ENCODE assay signal across 10 cellular contexts in the genomic region with DNA sequence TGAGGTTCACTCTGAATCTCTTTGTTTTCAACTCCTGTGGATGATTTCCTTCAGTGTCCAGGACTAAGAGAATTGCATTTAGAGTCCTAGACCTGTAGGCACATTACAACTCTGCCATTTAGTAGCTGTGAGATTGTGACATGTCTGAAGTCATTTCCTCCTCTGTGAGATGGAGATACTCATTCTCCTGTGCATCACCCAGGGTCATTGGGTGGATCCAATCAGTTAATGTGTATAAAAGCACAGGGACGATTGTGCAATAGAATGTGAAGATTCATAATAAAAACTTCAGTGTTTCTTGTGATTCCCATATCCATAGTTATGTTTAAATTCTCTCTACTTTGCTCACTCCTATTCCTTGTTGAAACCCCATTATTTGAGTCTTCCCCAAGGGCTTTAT.
DNase-seq lines count a peak whose midpoint lies in the region; ATAC-seq and TF ChIP-seq lines count a peak whose summit lies in the region.
"Had no signal": no experiment of that assay in that cellular context is flagged by ENCODE, and none has a peak within 500 bp of the region (broad histone marks: within the 10 kb centered on the region; RNA-seq: fewer than 3 reads in every experiment).

No MANE protein-coding gene starts in this region.

- H3K9me3 ChIP-seq in breast epithelium = no peaks in the 10 kb centered on the region
- H3K9me3 ChIP-seq: tibial nerve had no signal

- no peak for TF ChIP-seq POLR2A in breast epithelium (IDR thresholded peaks at IDR 0.05)

- TF ChIP-seq CTCF in MCF 10A (IDR thresholded peaks at IDR 0.05; ENCODE audit: unreplicated experiment) (no peak), breast epithelium (IDR thresholded peaks at IDR 0.05) (no peak), epithelial cell of proximal tubule (conservative IDR thresholded peaks at IDR 0.05; ENCODE audit: low read depth, low read length) (no peak)

- no peak overlapping the region for H3K27ac ChIP-seq in breast epithelium
- H3K27ac ChIP-seq: tibial nerve had no signal

- H3K36me3 Mint-ChIP-seq in MCF 10A (ENCODE audit: insufficient read depth, unreplicated experiment) = peaks cover 12% of the 10 kb centered on the region
- peaks cover 0 to 8% (median 0%) of the 10 kb centered on the region in 3 donors for H3K36me3 Mint-ChIP-seq in immature natural killer cell

- no peaks in the 10 kb centered on the region for H3K4me1 ChIP-seq in breast epithelium

- H3K27me3 ChIP-seq in breast epithelium = no peaks in the 10 kb centered on the region
- H3K27me3 ChIP-seq: tibial nerve had no signal

- CTCF ChIA-PET in MCF 10A (lab: Yijun Ruan, JAX) = interaction anchor here (0.7 kb wide), 1 partner anchor 364 kb away, joined by 3 read pairs; no protein-coding TSS in a partner anchor

- no TSS peak for BruUV-seq in MCF 10A (replicated peaks; lab: Mats Ljungman, UMichigan)

- POLR2A ChIA-PET in MCF 10A (lab: Yijun Ruan, JAX) = interaction anchor here (1.4 to 1.6 kb wide), 2 partner anchors 8 to 14 kb away, joined by 4 read pairs; no protein-coding TSS in a partner anchor

- intact Hi-C loops in MCF 10A (cut with micrococcal nuclease) = no loop called here
- intact Hi-C loops in breast epithelium (cut with DNase I; ENCODE audit: low total_unique reads) = no loop called here

- H3K4me1 Mint-ChIP-seq in MCF 10A (ENCODE audit: insufficient read depth, unreplicated experiment) (peaks cover 19% of the 10 kb centered on the region), immature natural killer cell (peaks cover 22 to 54% of the 10 kb centered on the region in 2 donors)

- DNase-seq in MCF 10A (ENCODE audit: unreplicated experiment) (peak; percentile 65), breast epithelium (ENCODE audit: low spot score in 2 of 2) (no peak), NOMO-1 (lab: John Stamatoyannopoulos, UW; ENCODE audit: unreplicated experiment in 2 of 2) (peak; percentile 2 to 46), epithelial cell of proximal tubule (ENCODE audit: low read depth) (peak; percentile 62), skeletal muscle cell (ENCODE audit: low read depth) (peak; percentile 50), immature natural killer cell (no peak), NCI-H526 treated with DMSO at 0.1 percent for 48 hours (lab: John Stamatoyannopoulos, UW) (no peak)
- DNase-seq: foreskin melanocyte had no signal

- H3K4me3 ChIP-seq in breast epithelium = no peak overlapping the region
- H3K4me3 ChIP-seq in epithelial cell of proximal tubule (ENCODE audit: low read depth, low read length) = no peak overlapping the region
- H3K4me3 ChIP-seq in skeletal muscle cell (ENCODE audit: low read depth, low read length) = no peak overlapping the region
- H3K4me3 ChIP-seq: tibial nerve had no signal

- H3K27me3 Mint-ChIP-seq in MCF 10A (ENCODE audit: insufficient read depth, unreplicated experiment) (no peaks in the 10 kb centered on the region), immature natural killer cell (ENCODE audit: low read depth in 3 of 3) (no peaks in the 10 kb centered on the region)

- H3K36me3 ChIP-seq in breast epithelium = no peaks in the 10 kb centered on the region
- H3K36me3 ChIP-seq: tibial nerve had no signal

- H3K4me3 Mint-ChIP-seq in MCF 10A (ENCODE audit: unreplicated experiment) = no peak overlapping the region
- no peak overlapping the region for H3K4me3 Mint-ChIP-seq in immature natural killer cell

- H3K9me3 Mint-ChIP-seq in MCF 10A (ENCODE audit: unreplicated experiment) (no peaks in the 10 kb centered on the region), immature natural killer cell (no peaks in the 10 kb centered on the region)

- ATAC-seq in HG03025 (IDR thresholded peaks at IDR 0.05; ENCODE audit: low FRiP score, unreplicated experiment) = no peak

- H3K27ac Mint-ChIP-seq in MCF 10A (ENCODE audit: low read depth, unreplicated experiment) = no peak overlapping the region
- no peak overlapping the region for H3K27ac Mint-ChIP-seq in immature natural killer cell

Comparison
In these comparisons a context has a peak if more than half of its experiments do, and no peak if none do; other contexts are left out.
1. DNase-seq: peak in MCF 10A (single experiment), NOMO-1 (2 of 2), epithelial cell of proximal tubule (single experiment) and skeletal muscle cell (single experiment); none in breast epithelium (0 of 2), immature natural killer cell (0 of 3) and NCI-H526 treated with DMSO at 0.1 percent for 48 hours (single experiment).